ENCODE assay signal across 9 cellular contexts in genomic region chr7:47792521-47793121, GRCh38.
DNase-seq lines count a peak whose midpoint lies in the region; ATAC-seq, FAIRE-seq and TF ChIP-seq lines count a peak whose summit lies in the region.
"Had no signal": no experiment of that assay in that cellular context is flagged by ENCODE, and none has a peak within 500 bp of the region (broad histone marks: within the 10 kb centered on the region; RNA-seq: fewer than 3 reads in every experiment).

No MANE protein-coding gene starts in this region.

- DNase-seq in NCI-H1694 treated with DMSO at 0.1 percent for 48 hours (lab: John Stamatoyannopoulos, UW): peak; percentile 17
- DNase-seq in bronchial epithelial cell (ENCODE audit: low read depth): peak; percentile 48
- no peak for DNase-seq in lower lobe of right lung
- DNase-seq in neuronal stem cell (ENCODE audit: low spot score): no peak
- DNase-seq in NCI-H2196 (lab: John Stamatoyannopoulos, UW; ENCODE audit: unreplicated experiment): no peak

- H3K4me1 ChIP-seq in lower lobe of right lung (no peaks in the 10 kb centered on the region), neuronal stem cell (ENCODE audit: control insufficient read depth in 2 of 2, insufficient read depth in 1 of 2, low read depth in 1 of 2, low read length in 2 of 2) (no peaks in the 10 kb centered on the region)
- H3K4me1 ChIP-seq: prostate gland had no signal

- no peak overlapping the region for H2BK12ac ChIP-seq in neuronal stem cell (ENCODE audit: low read length)

- no peak overlapping the region for H3K9ac ChIP-seq in neuronal stem cell (ENCODE audit: low read depth, low read length, poor library complexity)

- TF ChIP-seq CTCF in bronchial epithelial cell (IDR thresholded peaks at IDR 0.05; ENCODE audit: insufficient read depth, low read length, severe bottlenecking): peak; percentile 48
- TF ChIP-seq CTCF in lower lobe of right lung (IDR thresholded peaks at IDR 0.05): peak; percentile 45

- no peak overlapping the region for H3K23ac ChIP-seq in neuronal stem cell (ENCODE audit: low read depth, low read length, poor library complexity)

- H3K9me3 ChIP-seq in lower lobe of right lung (no peaks in the 10 kb centered on the region), neuronal stem cell (replicated peaks in 1 of 2; ENCODE audit: control insufficient read depth in 2 of 2, insufficient read depth in 1 of 2, low read depth in 1 of 2, low read length in 2 of 2) (no peaks in the 10 kb centered on the region)
- H3K9me3 ChIP-seq: prostate gland had no signal

- intact Hi-C loops in lower lobe of right lung (cut with DNase I): no loop called here

- H3K27me3 ChIP-seq in bronchial epithelial cell (ENCODE audit: control insufficient read depth, insufficient read depth, low read length) (no peaks in the 10 kb centered on the region), lower lobe of right lung (ENCODE audit: low read depth) (no peaks in the 10 kb centered on the region), neuronal stem cell (ENCODE audit: control insufficient read depth in 3 of 3, insufficient read depth in 3 of 3, low read depth in 1 of 3, low read length in 3 of 3) (no peaks in the 10 kb centered on the region)

- H3K14ac ChIP-seq in neuronal stem cell (ENCODE audit: low read length): no peak overlapping the region

- no CpG with 5 or more reads among the region's 3 CpGs for WGBS in neuronal stem cell (ENCODE audit: extremely low coverage in 2 of 2, insufficient read length in 2 of 2, insufficient replicate concordance in 1 of 2), 2 donors

- H3K36me3 ChIP-seq in bronchial epithelial cell (ENCODE audit: control insufficient read depth, insufficient read depth, low read length): no peaks in the 10 kb centered on the region
- H3K36me3 ChIP-seq in lower lobe of right lung: no peaks in the 10 kb centered on the region
- H3K36me3 ChIP-seq in neuronal stem cell (replicated peaks in 1 of 2; ENCODE audit: control insufficient read depth in 2 of 2, insufficient read depth in 2 of 2, low read length in 2 of 2): no peaks in the 10 kb centered on the region
- H3K36me3 ChIP-seq: prostate gland had no signal

- H4K91ac ChIP-seq in neuronal stem cell (ENCODE audit: low read depth, low read length, poor library complexity): no peak overlapping the region

- H2AFZ ChIP-seq in neuronal stem cell (ENCODE audit: low read length): no peak overlapping the region

- H2BK15ac ChIP-seq in neuronal stem cell (ENCODE audit: low read length): no peak overlapping the region

- H3K79me1 ChIP-seq in neuronal stem cell (ENCODE audit: low read depth, low read length): no peaks in the 10 kb centered on the region

- H3K4ac ChIP-seq in neuronal stem cell (ENCODE audit: low read length): no peak overlapping the region

- H3K4me3 ChIP-seq in bronchial epithelial cell (ENCODE audit: low read depth, low read length): no peak overlapping the region
- no peak overlapping the region for H3K4me3 ChIP-seq in lower lobe of right lung
- no peak overlapping the region for H3K4me3 ChIP-seq in neuronal stem cell (ENCODE audit: low read length in 2 of 2)
- H3K4me3 ChIP-seq: prostate gland had no signal

- peak; percentile 61 to 64 for ATAC-seq in lower lobe of right lung
- no peak for ATAC-seq in HG03354 (IDR thresholded peaks at IDR 0.05; ENCODE audit: poor library complexity, severe bottlenecking, unreplicated experiment)
- no peak for ATAC-seq in HG03108 (IDR thresholded peaks at IDR 0.05; ENCODE audit: unreplicated experiment)

- no peak overlapping the region for H4K8ac ChIP-seq in neuronal stem cell (ENCODE audit: low read depth, low read length)

- H2AK5ac ChIP-seq in neuronal stem cell (ENCODE audit: low read depth, low read length): no peak overlapping the region

- no peak overlapping the region for H3K27ac ChIP-seq in lower lobe of right lung
- H3K27ac ChIP-seq in neuronal stem cell (replicated peaks; ENCODE audit: low read length): no peak overlapping the region
- H3K27ac ChIP-seq: prostate gland had no signal

- no peak overlapping the region for H3K4me2 ChIP-seq in neuronal stem cell (ENCODE audit: insufficient read depth, low read length, poor library complexity, severe bottlenecking)

- H2BK120ac ChIP-seq in neuronal stem cell (ENCODE audit: low read depth, low read length): no peak overlapping the region

- no peak overlapping the region for H3K18ac ChIP-seq in neuronal stem cell (ENCODE audit: low read length)

- H2BK5ac ChIP-seq in neuronal stem cell (ENCODE audit: low read length): no peak overlapping the region

- peak; percentile 92 for FAIRE-seq in G401.6 (lab: Jason Lieb, UNC)
- FAIRE-seq in bronchial epithelial cell (lab: Jason Lieb, UNC): no peak

Comparison
In these comparisons a context has a peak if more than half of its experiments do, and no peak if none do; other contexts are left out.
1. DNase-seq: peak in NCI-H1694 treated with DMSO at 0.1 percent for 48 hours (single experiment) and bronchial epithelial cell (single experiment); none in lower lobe of right lung (single experiment), neuronal stem cell (single experiment) and NCI-H2196 (single experiment).
2. ATAC-seq: peak in lower lobe of right lung (2 of 2); none in HG03354 (single experiment) and HG03108 (single experiment).